In genomic region chr1:164630626-164631396, GRCh38 we compare ENCODE assay signal across 13 cellular contexts.
DNase-seq lines count a peak whose midpoint lies in the region; ATAC-seq and TF ChIP-seq lines count a peak whose summit lies in the region.
"Had no signal": no experiment of that assay in that cellular context is flagged by ENCODE, and none has a peak within 500 bp of the region (broad histone marks: within the 10 kb centered on the region; RNA-seq: fewer than 3 reads in every experiment).

No MANE protein-coding gene starts in this region.

- POLR2A ChIA-PET in RWPE1 (lab: Yijun Ruan, JAX; ENCODE audit: low non-redundant PET), result no interaction called here

- H3K27me3 Mint-ChIP-seq in progenitor cell of endocrine pancreas, result no peaks in the 10 kb centered on the region

- H3K9me3 Mint-ChIP-seq in progenitor cell of endocrine pancreas (ENCODE audit: low read depth), result no peaks in the 10 kb centered on the region
- H3K9me3 Mint-ChIP-seq: CD8-positive, alpha-beta T cell; natural killer cell treated with Interleukin-12 subunit alpha and Interleukin-12 subunit beta and Interleukin-15 and Interleukin-18, amount 100 ng/mL, for 72 hours had no signal

- peaks cover 38% of the 10 kb centered on the region for H3K4me1 Mint-ChIP-seq in progenitor cell of endocrine pancreas (ENCODE audit: low read depth)

- H3K27ac Mint-ChIP-seq in progenitor cell of endocrine pancreas, result peak overlapping the region; percentile 66
- H3K27ac Mint-ChIP-seq: CD8-positive, alpha-beta T cell; natural killer cell treated with Interleukin-12 subunit alpha and Interleukin-12 subunit beta and Interleukin-15 and Interleukin-18, amount 100 ng/mL, for 72 hours had no signal

- peak; percentile 82 for ATAC-seq in foreskin keratinocyte
- ATAC-seq in HG03521 (IDR thresholded peaks at IDR 0.05; ENCODE audit: unreplicated experiment), result no peak
- no peak for ATAC-seq in GM21526 (IDR thresholded peaks at IDR 0.05; ENCODE audit: low FRiP score, unreplicated experiment)
- ATAC-seq: CD8-positive, alpha-beta T cell; HepG2; natural killer cell treated with Interleukin-12 subunit alpha and Interleukin-12 subunit beta and Interleukin-15 and Interleukin-18, amount 100 ng/mL, for 72 hours had no signal

- TF ChIP-seq CTCF in RWPE1 (conservative IDR thresholded peaks at IDR 0.05; ENCODE audit: low read depth), result no peak
- no peak for TF ChIP-seq CTCF in foreskin keratinocyte (conservative IDR thresholded peaks at IDR 0.05)
- no peak for TF ChIP-seq CTCF in progenitor cell of endocrine pancreas (IDR thresholded peaks at IDR 0.05; ENCODE audit: unreplicated experiment)

- DNase-seq in NCI-H1436 (lab: John Stamatoyannopoulos, UW) (peak; percentile 13), NCI-H1436 treated with DMSO at 0.1 percent for 48 hours (lab: John Stamatoyannopoulos, UW) (no peak), RWPE1 (ENCODE audit: low spot score) (peak; percentile 51), foreskin keratinocyte (peak; percentile 54 to 60), progenitor cell of endocrine pancreas (ENCODE audit: low spot score, unreplicated experiment) (no peak), Kasumi-1 (lab: John Stamatoyannopoulos, UW) (no peak)
- DNase-seq: CD8-positive, alpha-beta T cell; spleen; substantia nigra had no signal

- H3K36me3 Mint-ChIP-seq in progenitor cell of endocrine pancreas (ENCODE audit: insufficient read depth), result peaks cover 22% of the 10 kb centered on the region
- H3K36me3 Mint-ChIP-seq: CD8-positive, alpha-beta T cell; natural killer cell treated with Interleukin-12 subunit alpha and Interleukin-12 subunit beta and Interleukin-15 and Interleukin-18, amount 100 ng/mL, for 72 hours had no signal

- H3K27me3 ChIP-seq in foreskin keratinocyte, result no peaks in the 10 kb centered on the region
- H3K27me3 ChIP-seq: spleen had no signal

- H3K4me1 ChIP-seq in foreskin keratinocyte, result no peaks in the 10 kb centered on the region
- H3K4me1 ChIP-seq: spleen had no signal

- H3K27ac ChIP-seq in RWPE1 (no peak overlapping the region), foreskin keratinocyte (no peak overlapping the region)
- H3K27ac ChIP-seq: spleen had no signal

- CTCF ChIA-PET in RWPE1 (lab: Yijun Ruan, JAX), result interaction anchor here (1.1 kb wide), 1 partner anchor 10 kb away, joined by 4 read pairs; no protein-coding TSS in a partner anchor

- H3K4me3 Mint-ChIP-seq in progenitor cell of endocrine pancreas (ENCODE audit: low read depth), result no peak overlapping the region
- H3K4me3 Mint-ChIP-seq: CD8-positive, alpha-beta T cell; natural killer cell treated with Interleukin-12 subunit alpha and Interleukin-12 subunit beta and Interleukin-15 and Interleukin-18, amount 100 ng/mL, for 72 hours had no signal

Comparison
In these comparisons a context has a peak if more than half of its experiments do, and no peak if none do; other contexts are left out.
1. DNase-seq: peak in NCI-H1436 (single experiment), RWPE1 (single experiment) and foreskin keratinocyte (2 of 2); none in NCI-H1436 treated with DMSO at 0.1 percent for 48 hours (single experiment), progenitor cell of endocrine pancreas (single experiment) and Kasumi-1 (0 of 2).